ENCODE assay signal across 23 cellular contexts in genomic region chr5:115809946-115810345, GRCh38. TPM values are rescaled to one million over a fixed set of nuclear protein-coding genes. Genes with fewer than 3 reads are reported as not detected.
"Had no signal": no experiment of that assay in that cellular context is flagged by ENCODE, and none has a peak within 500 bp of the region (broad histone marks: within the 10 kb centered on the region; RNA-seq: fewer than 3 reads in every experiment).

No MANE protein-coding gene starts in this region.

- H3K27me3 ChIP-seq: brain microvascular endothelial cell had no signal

- H3K36me3 ChIP-seq: brain microvascular endothelial cell, cardiac muscle cell, SJSA1 had no signal

- H3K27ac Mint-ChIP-seq: activated B cell treated with CpG ODN at 0.5 μM for 24 hours; activated CD4-positive, alpha-beta T cell treated with anti-CD3 and anti-CD28 coated beads, Interleukin-2, amount 10 ng/mL, durations not matched to agents 7 days and 5 days; activated T-cell treated with anti-CD3 and anti-CD28 coated beads, Interleukin-2, amount 50 U/mL, for 72 hours had no signal

- H3K4me3 ChIP-seq: cardiac muscle cell, SJSA1 had no signal

- FAIRE-seq: RCC 7860, TTC549 had no signal

- H3K4me1 ChIP-seq: SJSA1 had no signal

- H3K27ac ChIP-seq: brain microvascular endothelial cell, cardiac muscle cell, SJSA1 had no signal

- H3K4me3 Mint-ChIP-seq: activated B cell treated with CpG ODN at 0.5 μM for 24 hours; activated CD4-positive, alpha-beta T cell treated with anti-CD3 and anti-CD28 coated beads, Interleukin-2, amount 10 ng/mL, durations not matched to agents 7 days and 5 days; activated T-cell treated with anti-CD3 and anti-CD28 coated beads, Interleukin-2, amount 50 U/mL, for 72 hours had no signal

- H3K9me3 Mint-ChIP-seq: activated B cell treated with CpG ODN at 0.5 μM for 24 hours; activated CD4-positive, alpha-beta T cell treated with anti-CD3 and anti-CD28 coated beads, Interleukin-2, amount 10 ng/mL, durations not matched to agents 7 days and 5 days; activated T-cell treated with anti-CD3 and anti-CD28 coated beads, Interleukin-2, amount 50 U/mL, for 72 hours had no signal

- DNase-seq: activated B cell treated with CpG ODN at 0.5 μM for 24 hours; activated CD4-positive, alpha-beta T cell treated with anti-CD3 and anti-CD28 coated beads for 1 hour; activated CD4-positive, alpha-beta T cell treated with anti-CD3 and anti-CD28 coated beads, Interleukin-2, amount 10 ng/mL, durations not matched to agents 7 days and 5 days; activated CD8-positive, alpha-beta memory T cell treated with anti-CD3 and anti-CD28 coated beads, Interleukin-2, amount 50 U/mL, for 4 hours; activated naive CD4-positive, alpha-beta T cell treated with anti-CD3 and anti-CD28 coated beads, Interleukin-2, amount 50 U/mL, for 16 hours; activated T-cell treated with anti-CD3 and anti-CD28 coated beads, Interleukin-2, amount 50 U/mL, for 72 hours; amygdala; brain microvascular endothelial cell; IMR-90; KBM-7; NCI-H1048; NCI-H146; NCI-H187 treated with DMSO at 0.1 percent for 48 hours; NCI-H2081 treated with DMSO at 0.1 percent for 48 hours; NCI-H446; NCI-H524; PC-3; SHP77; T1000 had no signal

- H3K9me3 ChIP-seq: SJSA1 had no signal

- ATAC-seq: activated T-cell treated with anti-CD3 and anti-CD28 coated beads, Interleukin-2, amount 50 U/mL, for 72 hours; PC-3 had no signal

RNA-seq across cellular contexts. Expression of gene CDO1, which starts 6.5 kb away (rescaled TPM):
- total RNA-seq: activated B cell treated with CpG ODN at 0.5 μM for 24 hours; activated CD4-positive, alpha-beta T cell treated with anti-CD3 and anti-CD28 coated beads, Interleukin-2, amount 10 ng/mL, durations not matched to agents 7 days and 5 days; PC-3 had no signal
